In genomic region chr3:25502233-25502632, GRCh38 we compare ENCODE assay signal across 24 cellular contexts.
"Had no signal": no experiment of that assay in that cellular context is flagged by ENCODE, and none has a peak within 500 bp of the region (broad histone marks: within the 10 kb centered on the region; RNA-seq: fewer than 3 reads in every experiment).

No MANE protein-coding gene starts in this region.

- H3K4me1 Mint-ChIP-seq: activated CD4-positive, alpha-beta memory T cell treated with anti-CD3 and anti-CD28 coated beads, Interleukin-2, amount 10 ng/mL, durations not matched to agents 7 days and 5 days; activated CD4-positive, alpha-beta T cell treated with anti-CD3 and anti-CD28 coated beads for 36 hours; activated naive CD8-positive, alpha-beta T cell treated with anti-CD3 and anti-CD28 coated beads, Interleukin-2, amount 10 ng/mL, durations not matched to agents 7 days and 5 days had no signal

- H3K27me3 Mint-ChIP-seq: activated CD4-positive, alpha-beta memory T cell treated with anti-CD3 and anti-CD28 coated beads, Interleukin-2, amount 10 ng/mL, durations not matched to agents 7 days and 5 days had no signal

- H3K9ac ChIP-seq: SK-N-SH had no signal

- DNase-seq: activated CD4-positive, alpha-beta memory T cell treated with anti-CD3 and anti-CD28 coated beads, Interleukin-2, amount 10 ng/mL, durations not matched to agents 7 days and 5 days; activated CD4-positive, alpha-beta T cell treated with anti-CD3 and anti-CD28 coated beads for 36 hours; activated CD4-positive, alpha-beta T cell treated with anti-CD3 and anti-CD28 coated beads, Interleukin-2, amount 50 U/mL, for 1 hour; activated naive CD4-positive, alpha-beta T cell treated with anti-CD3 and anti-CD28 coated beads, Interleukin-2, amount 50 U/mL, for 16 hours; activated naive CD8-positive, alpha-beta T cell treated with anti-CD3 and anti-CD28 coated beads, Interleukin-2, amount 10 ng/mL, durations not matched to agents 7 days and 5 days; activated T-cell treated with anti-CD3 and anti-CD28 coated beads, Interleukin-2, amount 50 U/mL, for 72 hours; aorta; central memory CD4-positive, alpha-beta T cell; NCI-H1092 treated with DMSO at 0.1 percent for 48 hours; NCI-H1436; NCI-H1694 treated with DMSO at 0.1 percent for 48 hours; NCI-H2029 treated with DMSO at 0.1 percent for 48 hours; NCI-H345; NCI-H510A; NCI-H526 treated with DMSO at 0.1 percent for 48 hours; Peyer's patch; Right ventricle myocardium superior; SJCRH30; SK-N-SH; T-helper 1 cell had no signal

- H3K4me3 ChIP-seq: Peyer's patch, SJCRH30 had no signal

- FAIRE-seq: bronchial epithelial cell had no signal

- H3K4me2 ChIP-seq: SK-N-SH had no signal

- H3K27ac Mint-ChIP-seq: activated CD4-positive, alpha-beta memory T cell treated with anti-CD3 and anti-CD28 coated beads, Interleukin-2, amount 10 ng/mL, durations not matched to agents 7 days and 5 days; activated CD4-positive, alpha-beta T cell treated with anti-CD3 and anti-CD28 coated beads for 36 hours; activated naive CD8-positive, alpha-beta T cell treated with anti-CD3 and anti-CD28 coated beads, Interleukin-2, amount 10 ng/mL, durations not matched to agents 7 days and 5 days; activated T-cell treated with anti-CD3 and anti-CD28 coated beads, Interleukin-2, amount 50 U/mL, for 72 hours; activated T-helper 2 cell treated with anti-CD3 and anti-CD28 coated beads, Interferon-gamma antibody, Interleukin-2, Interleukin-4, amounts not matched to agents 10 μg/mL and 5 μg/mL and 100 μg/mL, durations not matched to agents 14 hours and 24 hours and 36 hours had no signal

- H3K27ac ChIP-seq: Peyer's patch, RWPE1, SJCRH30, VCaP had no signal

- H3K36me3 ChIP-seq: Peyer's patch, SJCRH30 had no signal

- H3K9me3 ChIP-seq: Peyer's patch, SJCRH30, SK-N-SH had no signal

- H3K36me3 Mint-ChIP-seq: activated naive CD8-positive, alpha-beta T cell treated with anti-CD3 and anti-CD28 coated beads, Interleukin-2, amount 10 ng/mL, durations not matched to agents 7 days and 5 days had no signal

- H3K4me3 Mint-ChIP-seq: activated CD4-positive, alpha-beta memory T cell treated with anti-CD3 and anti-CD28 coated beads, Interleukin-2, amount 10 ng/mL, durations not matched to agents 7 days and 5 days; activated CD4-positive, alpha-beta T cell treated with anti-CD3 and anti-CD28 coated beads for 36 hours; activated naive CD8-positive, alpha-beta T cell treated with anti-CD3 and anti-CD28 coated beads, Interleukin-2, amount 10 ng/mL, durations not matched to agents 7 days and 5 days; activated T-cell treated with anti-CD3 and anti-CD28 coated beads, Interleukin-2, amount 50 U/mL, for 72 hours had no signal

- ATAC-seq: activated CD4-positive, alpha-beta T cell treated with anti-CD3 and anti-CD28 coated beads for 36 hours; activated T-cell treated with anti-CD3 and anti-CD28 coated beads, Interleukin-2, amount 50 U/mL, for 72 hours had no signal

- H3K4me1 ChIP-seq: Peyer's patch, SJCRH30 had no signal

- H3K27me3 ChIP-seq: Peyer's patch, SJCRH30 had no signal
